Comparison of ENCODE assay signal across 9 cellular contexts in the genomic region with DNA sequence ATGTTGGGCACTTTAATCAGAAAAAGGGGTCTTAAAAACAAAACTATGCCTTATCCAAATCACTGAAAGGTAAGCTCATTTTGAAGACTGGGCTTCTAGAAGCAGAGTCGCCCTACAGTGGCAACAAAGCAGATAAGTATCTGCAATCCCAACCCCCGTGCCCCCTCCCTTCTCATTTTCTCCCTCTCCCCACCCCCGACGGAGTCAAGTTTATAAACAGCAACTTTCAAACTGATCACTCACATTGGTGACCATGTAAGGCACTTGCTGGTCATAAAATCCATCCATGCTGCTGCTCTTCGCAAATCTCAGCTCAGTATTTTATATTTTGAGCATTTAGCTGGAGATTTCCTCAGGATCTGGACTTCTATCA. TPM values are rescaled to one million over a fixed set of nuclear protein-coding genes. Genes with fewer than 3 reads are reported as not detected.
DNase-seq lines count a peak whose midpoint lies in the region; ATAC-seq, FAIRE-seq and TF ChIP-seq lines count a peak whose summit lies in the region.
"Had no signal": no experiment of that assay in that cellular context is flagged by ENCODE, and none has a peak within 500 bp of the region (broad histone marks: within the 10 kb centered on the region; RNA-seq: fewer than 3 reads in every experiment).

No MANE protein-coding gene starts in this region.

- no peak for TF ChIP-seq POLR2A in H54 (IDR thresholded peaks at IDR 0.05; ENCODE audit: low read depth, low read length)

- peak; percentile 27 for FAIRE-seq in H54 (lab: Jason Lieb, UNC)

- peak; percentile 7 for ATAC-seq in sciatic nerve
- no peak for ATAC-seq in GM21528 (IDR thresholded peaks at IDR 0.05; ENCODE audit: low FRiP score, unreplicated experiment)

- intact Hi-C loops in sciatic nerve (cut with DNase I): no loop called here

- DNase-seq in H54 (ENCODE audit: insufficient read length, low spot score) (no peak), RKO (ENCODE audit: low spot score) (peak; percentile 72), fibroblast of peridontal ligament (ENCODE audit: extremely low read depth) (peak; percentile 49), sciatic nerve (ENCODE audit: low spot score) (no peak), NCI-H2171 treated with DMSO at 0.1 percent for 48 hours (lab: John Stamatoyannopoulos, UW) (no peak), activated T-cell treated with anti-CD3 and anti-CD28 coated beads for 4 hours (no peak)
- no peak for DNase-seq in activated CD4-positive, alpha-beta T cell treated with anti-CD3 and anti-CD28 coated beads for 1 hour
- DNase-seq: activated naive CD8-positive, alpha-beta T cell treated with anti-CD3 and anti-CD28 coated beads, Interleukin-2, amount 10 ng/mL, durations not matched to agents 7 days and 5 days had no signal

RNA-seq across cellular contexts. Expression of a gene that starts 0.7 kb away (rescaled TPM):
- total RNA-seq in sciatic nerve: 45.3 TPM

Comparison
In these comparisons a context has a peak if more than half of its experiments do, and no peak if none do; other contexts are left out.
1. DNase-seq: peak in RKO (single experiment) and fibroblast of peridontal ligament (single experiment); none in H54 (single experiment), sciatic nerve (single experiment), NCI-H2171 treated with DMSO at 0.1 percent for 48 hours (single experiment), activated T-cell treated with anti-CD3 and anti-CD28 coated beads for 4 hours (single experiment) and activated CD4-positive, alpha-beta T cell treated with anti-CD3 and anti-CD28 coated beads for 1 hour (single experiment).